Comparison of ENCODE assay signal across 8 cellular contexts in genomic region chr11:107563702-107564101, GRCh38. TPM values are rescaled to one million over a fixed set of nuclear protein-coding genes. Genes with fewer than 3 reads are reported as not detected.
DNase-seq lines count a peak whose midpoint lies in the region; ATAC-seq and TF ChIP-seq lines count a peak whose summit lies in the region.

No MANE protein-coding gene starts in this region.

- no peak overlapping the region for H2AFZ ChIP-seq in fibroblast of lung (ENCODE audit: low read length)
- H2AFZ ChIP-seq in osteoblast (ENCODE audit: low read length): peak overlapping the region; percentile 51

- no peak for DNase-seq in BJ (ENCODE audit: low read depth)
- peak; percentile 19 for DNase-seq in NCI-H524 treated with DMSO at 0.1 percent for 48 hours (lab: John Stamatoyannopoulos, UW)
- DNase-seq in activated CD4-positive, alpha-beta T cell treated with anti-CD3 and anti-CD28 coated beads, Interleukin-2, amount 50 U/mL, for 48 hours: peak; percentile 17 to 37
- DNase-seq in fibroblast of lung (ENCODE audit: low read depth in 2 of 2): peak; percentile 62 to 69
- DNase-seq in osteoblast (ENCODE audit: insufficient read length, low spot score, missing footprints): no peak
- no peak for DNase-seq in NK-92 treated with Interleukin-12 subunit alpha and Interleukin-12 subunit beta, amount 100 ng/mL, for 24 hours (lab: John Stamatoyannopoulos, UW)

- H3K36me3 ChIP-seq in BJ (ENCODE audit: control insufficient read depth, insufficient read depth, low read length) (no peaks in the 10 kb centered on the region), fibroblast of lung (ENCODE audit: control insufficient read depth, insufficient read depth, low read length) (peaks cover 1% of the 10 kb centered on the region), osteoblast (ENCODE audit: insufficient read depth, low read length) (no peaks in the 10 kb centered on the region)

- H3K4me2 ChIP-seq in fibroblast of lung (ENCODE audit: extremely low read depth, insufficient read depth, low read length): peak overlapping the region; percentile 67
- peak overlapping the region; percentile 89 for H3K4me2 ChIP-seq in osteoblast (ENCODE audit: insufficient read depth, low read length)

- H3K27ac ChIP-seq in fibroblast of lung (ENCODE audit: insufficient read depth, low read length): peak overlapping the region; percentile 26
- peak overlapping the region; percentile 86 for H3K27ac ChIP-seq in osteoblast (ENCODE audit: low read depth, low read length)

- POLR2A ChIA-PET in BJ (lab: Charles Lee): no interaction called here

- H4K20me1 ChIP-seq in fibroblast of lung (ENCODE audit: control insufficient read depth, extremely low read depth, insufficient read depth, low read length) (no peaks in the 10 kb centered on the region), osteoblast (ENCODE audit: insufficient read depth, low read length) (no peaks in the 10 kb centered on the region)

- peak; percentile 72 for TF ChIP-seq CTCF in BJ (IDR thresholded peaks at IDR 0.05; ENCODE audit: insufficient read depth, low read depth, low read length)
- TF ChIP-seq CTCF in fibroblast of lung (conservative IDR thresholded peaks at IDR 0.05 in 1 of 2, IDR thresholded peaks at IDR 0.05 in 1 of 2; ENCODE audit: low read depth in 1 of 2, low read length in 2 of 2): peak; percentile 66 to 78
- peak; percentile 68 for TF ChIP-seq CTCF in osteoblast (IDR thresholded peaks at IDR 0.05; ENCODE audit: extremely low read depth, low read depth, low read length)

- peaks cover 9% of the 10 kb centered on the region for H3K4me1 ChIP-seq in fibroblast of lung (ENCODE audit: control insufficient read depth, extremely low read depth, insufficient read depth, low read length)
- peaks cover 50% of the 10 kb centered on the region for H3K4me1 ChIP-seq in osteoblast (ENCODE audit: insufficient read depth, low read length)

- H3K27me3 ChIP-seq in BJ (ENCODE audit: control insufficient read depth, insufficient read depth, low read length) (no peaks in the 10 kb centered on the region), fibroblast of lung (ENCODE audit: control insufficient read depth, insufficient read depth, low read length) (no peaks in the 10 kb centered on the region), osteoblast (ENCODE audit: insufficient read depth, low read length) (peaks cover 3% of the 10 kb centered on the region)

- H3K9ac ChIP-seq in fibroblast of lung (ENCODE audit: insufficient read depth, low read length): no peak overlapping the region

- CTCF ChIA-PET in BJ (lab: Yijun Ruan, JAX): interaction anchor here (0.7 to 8.2 kb wide), 18 partner anchors 10 to 445 kb away, joined by 3 to 68 read pairs (median 4); partner anchors contain the start of genes CUL5 and ELMOD1

- ATAC-seq in GM18499 (IDR thresholded peaks at IDR 0.05; ENCODE audit: insufficient read depth, unreplicated experiment) (peak; percentile 37), HG03097 (IDR thresholded peaks at IDR 0.05; ENCODE audit: low FRiP score, unreplicated experiment) (peak; percentile 24)

- H3K9me3 ChIP-seq in fibroblast of lung (ENCODE audit: control insufficient read depth, insufficient read depth, low read depth, low read length) (no peaks in the 10 kb centered on the region), osteoblast (ENCODE audit: low read depth, low read length) (no peaks in the 10 kb centered on the region)

- peaks cover 3% of the 10 kb centered on the region for H3K79me2 ChIP-seq in fibroblast of lung (ENCODE audit: control insufficient read depth, insufficient read depth, low read length)
- peaks cover 9% of the 10 kb centered on the region for H3K79me2 ChIP-seq in osteoblast (ENCODE audit: insufficient read depth, low read length)

- H3K4me3 ChIP-seq in BJ (ENCODE audit: low read depth, low read length): no peak overlapping the region
- peak overlapping the region in 2 of 4 experiments; percentile 6 to 7 for H3K4me3 ChIP-seq in fibroblast of lung (replicated peaks in 1 of 4; ENCODE audit: control extremely low read depth in 1 of 4, insufficient read depth in 1 of 4, low read depth in 3 of 4, low read length in 4 of 4)
- peak overlapping the region; percentile 3 for H3K4me3 ChIP-seq in osteoblast (ENCODE audit: insufficient read depth, low read length)

RNA-seq across cellular contexts. Expression of gene ALKBH8, which starts 1.8 kb away (rescaled TPM):
- polyA plus RNA-seq in BJ (2011; rRNA removed): 2.9 and 5.6 TPM in 2 replicates
- polyA minus RNA-seq in BJ (2011; rRNA and poly(A)+ RNA removed): 2.4 TPM in 2 replicates
- total RNA-seq in fibroblast of lung: 8.0 and 11.7 TPM in 2 replicates
- 8.3 and 8.6 TPM in 2 replicates for polyA plus RNA-seq in fibroblast of lung
- polyA plus RNA-seq in fibroblast of lung (2012): 5.9 and 6.0 TPM in 2 replicates
- 0.90 and 2.6 TPM in 2 replicates for polyA minus RNA-seq in fibroblast of lung (ENCODE audit: low replicate concordance)
- 6.2 and 7.7 TPM in 2 replicates for total RNA-seq in osteoblast

RNA-seq across cellular contexts. Expression of gene ELMOD1, which starts 27.2 kb away (rescaled TPM):
- polyA plus RNA-seq in BJ (2011; rRNA removed): 0.04 and 0.05 TPM in 2 replicates
- 0.09 TPM in 1 of 2 replicates, not detected in the other for polyA minus RNA-seq in BJ (2011; rRNA and poly(A)+ RNA removed)
- total RNA-seq in fibroblast of lung: under 0.01 and 0.17 TPM in 2 replicates
- polyA plus RNA-seq in fibroblast of lung: 0.79 and 0.91 TPM in 2 replicates
- polyA plus RNA-seq in fibroblast of lung (2012): 0.51 and 0.54 TPM in 2 replicates
- polyA minus RNA-seq in fibroblast of lung (ENCODE audit: low replicate concordance): not detected in 2 replicates
- total RNA-seq in osteoblast: under 0.01 TPM in 2 replicates

Comparison
In these comparisons a context has a peak if more than half of its experiments do, and no peak if none do; other contexts are left out.
1. DNase-seq: peak in NCI-H524 treated with DMSO at 0.1 percent for 48 hours (single experiment), activated CD4-positive, alpha-beta T cell treated with anti-CD3 and anti-CD28 coated beads, Interleukin-2, amount 50 U/mL, for 48 hours (2 of 2) and fibroblast of lung (2 of 2); none in BJ (single experiment), osteoblast (single experiment) and NK-92 treated with Interleukin-12 subunit alpha and Interleukin-12 subunit beta, amount 100 ng/mL, for 24 hours (single experiment).
2. Peak in every context shown above with its lines, with median percentiles within 50 percentile points of each other: CTCF ChIP-seq.